ENCODE assay signal across 8 cellular contexts in the genomic region with DNA sequence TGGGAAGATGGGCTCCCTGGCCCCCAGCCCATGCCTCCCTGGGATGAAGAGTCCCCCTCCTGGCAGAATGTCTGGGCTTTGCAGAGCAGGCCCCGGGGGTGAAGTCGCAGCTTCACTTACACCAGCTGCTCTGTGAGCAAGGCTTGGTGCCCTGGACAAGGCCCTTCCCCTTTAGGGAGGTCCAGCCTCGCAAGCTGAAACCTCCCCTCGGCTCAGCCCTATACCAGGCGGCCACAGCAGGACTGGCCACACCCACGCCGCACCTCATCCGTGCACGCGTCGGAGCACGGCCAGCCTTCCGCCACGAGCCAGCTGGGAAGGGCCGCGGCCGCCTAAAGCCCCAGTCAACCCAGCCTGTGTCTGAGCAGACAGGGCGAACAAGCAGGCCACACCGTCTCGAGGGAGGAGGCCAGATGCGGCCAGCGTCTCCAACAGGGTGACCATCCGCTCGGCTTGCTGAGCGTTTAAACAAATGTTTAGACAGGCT.
DNase-seq lines count a peak whose midpoint lies in the region; TF ChIP-seq lines count a peak whose summit lies in the region.

No MANE protein-coding gene starts in this region.

- H4K20me1 ChIP-seq in smooth muscle cell (ENCODE audit: low read depth) = no peaks in the 10 kb centered on the region

- H3K4me2 ChIP-seq in smooth muscle cell = peak overlapping the region; percentile 88

- H3K9me3 ChIP-seq in adipocyte (ENCODE audit: control insufficient read depth, low read length) (no peaks in the 10 kb centered on the region), smooth muscle cell (replicated peaks; ENCODE audit: low read depth) (no peaks in the 10 kb centered on the region)

- H3K79me2 ChIP-seq in smooth muscle cell (ENCODE audit: low read depth) = no peaks in the 10 kb centered on the region

- peaks cover 4% of the 10 kb centered on the region for H3K4me1 ChIP-seq in adipocyte (ENCODE audit: control insufficient read depth, insufficient read depth, low read length)
- H3K4me1 ChIP-seq in smooth muscle cell (ENCODE audit: low read depth) = peaks cover 12% of the 10 kb centered on the region

- H3K9ac ChIP-seq in adipocyte (ENCODE audit: low read length) = peak overlapping the region; percentile 61
- peak overlapping the region; percentile 9 for H3K9ac ChIP-seq in smooth muscle cell (ENCODE audit: low read depth)

- no peaks in the 10 kb centered on the region for H3K4me1 Mint-ChIP-seq in activated T-cell treated with anti-CD3 and anti-CD28 coated beads, Interleukin-2, amount 50 U/mL, for 24 hours (ENCODE audit: low read depth)

- H3K4me3 ChIP-seq in AG09309 (ENCODE audit: control insufficient read depth, low read depth, low read length) (peak overlapping the region; percentile 30), adipocyte (ENCODE audit: low read length) (peak overlapping the region; percentile 73), smooth muscle cell (peak overlapping the region; percentile 36)

- TF ChIP-seq CTCF in AG09309 (IDR thresholded peaks at IDR 0.05; ENCODE audit: control insufficient read depth, insufficient read depth, low read depth, low read length, missing control alignments) = no peak
- no peak for TF ChIP-seq CTCF in smooth muscle cell (IDR thresholded peaks at IDR 0.05; ENCODE audit: borderline replicate concordance, insufficient read depth, poor library complexity, severe bottlenecking)

- peaks cover 4% of the 10 kb centered on the region for H3F3A ChIP-seq in smooth muscle cell (ENCODE audit: low read depth)

- WGBS in smooth muscle cell (ENCODE audit: low lambda C conversion rate) = 6% methylated on average over 25 of the region's 25 CpGs

- H3K27ac ChIP-seq in smooth muscle cell (ENCODE audit: low read depth) = no peak overlapping the region

- H3K27me3 ChIP-seq in adipocyte (replicated peaks; ENCODE audit: control insufficient read depth, insufficient read depth, low read length) (peaks cover 28% of the 10 kb centered on the region), smooth muscle cell (ENCODE audit: low read depth) (peaks cover under 1% of the 10 kb centered on the region)

- no peak overlapping the region for H3K4me3 Mint-ChIP-seq in activated T-cell treated with anti-CD3 and anti-CD28 coated beads, Interleukin-2, amount 50 U/mL, for 24 hours

- H3K36me3 ChIP-seq in adipocyte (ENCODE audit: control insufficient read depth, insufficient read depth, low read length, severe bottlenecking) = no peaks in the 10 kb centered on the region
- no peaks in the 10 kb centered on the region for H3K36me3 ChIP-seq in smooth muscle cell (ENCODE audit: low read depth)

- peaks cover 37% of the 10 kb centered on the region for H3K36me3 Mint-ChIP-seq in activated T-cell treated with anti-CD3 and anti-CD28 coated beads, Interleukin-2, amount 50 U/mL, for 24 hours (ENCODE audit: low read depth)

- H3K9me3 Mint-ChIP-seq in activated T-cell treated with anti-CD3 and anti-CD28 coated beads, Interleukin-2, amount 50 U/mL, for 24 hours = no peaks in the 10 kb centered on the region

- DNase-seq in AG09309 (ENCODE audit: low read depth) (peak; percentile 39), M059J (ENCODE audit: low read depth) (peak; percentile 82), adipocyte (ENCODE audit: low read depth) (peak; percentile 85), hepatic stellate cell (ENCODE audit: low spot score) (peak; percentile 93), smooth muscle cell (lab: John Stamatoyannopoulos, UW; ENCODE audit: unreplicated experiment) (peak; percentile 65), NCI-H446 treated with DMSO at 0.1 percent for 48 hours (lab: John Stamatoyannopoulos, UW) (no peak)
- no peak for DNase-seq in activated T-cell treated with anti-CD3 and anti-CD28 coated beads, Interleukin-2, amount 50 U/mL, for 24 hours
- no peak for DNase-seq in activated CD4-positive, alpha-beta T cell treated with anti-CD3 and anti-CD28 coated beads, Interleukin-2, amount 50 U/mL, for 48 hours

- H3K27me3 Mint-ChIP-seq in activated T-cell treated with anti-CD3 and anti-CD28 coated beads, Interleukin-2, amount 50 U/mL, for 24 hours = no peaks in the 10 kb centered on the region

- H2AFZ ChIP-seq in smooth muscle cell (ENCODE audit: low read depth) = peak overlapping the region; percentile 39

- no peak overlapping the region for H3K27ac Mint-ChIP-seq in activated T-cell treated with anti-CD3 and anti-CD28 coated beads, Interleukin-2, amount 50 U/mL, for 24 hours

Comparison
In these comparisons a context has a peak if more than half of its experiments do, and no peak if none do; other contexts are left out.
1. DNase-seq: peak in AG09309 (single experiment), M059J (single experiment), adipocyte (single experiment), hepatic stellate cell (single experiment) and smooth muscle cell (single experiment); none in activated T-cell treated with anti-CD3 and anti-CD28 coated beads, Interleukin-2, amount 50 U/mL, for 24 hours (single experiment), activated CD4-positive, alpha-beta T cell treated with anti-CD3 and anti-CD28 coated beads, Interleukin-2, amount 50 U/mL, for 48 hours (0 of 2) and NCI-H446 treated with DMSO at 0.1 percent for 48 hours (single experiment).
2. Peak in every context shown above with its lines, with median percentiles within 50 percentile points of each other: H3K4me3 ChIP-seq.